Comparison of ENCODE assay signal across 7 cellular contexts in genomic region chr3:153291052-153291689, GRCh38.
DNase-seq lines count a peak whose midpoint lies in the region; ATAC-seq, FAIRE-seq and TF ChIP-seq lines count a peak whose summit lies in the region.

No MANE protein-coding gene starts in this region.

- H3K4me1 ChIP-seq in HepG2 (ENCODE audit: insufficient read depth, low read length), result no peaks in the 10 kb centered on the region

- in situ Hi-C loops in HepG2 (cut with HindIII; ENCODE audit: extremely low pct_ligation_motif_present, low pct_unique_long_range_greater_than_20kb), result no loop called here

- H3K27ac ChIP-seq in HepG2 (ENCODE audit: extremely low read length, insufficient read depth, low read length), result no peak overlapping the region

- H3K9me3 Mint-ChIP-seq in activated naive CD8-positive, alpha-beta T cell treated with anti-CD3 and anti-CD28 coated beads, Interleukin-2, amount 50 U/mL, for 24 hours, result no peaks in the 10 kb centered on the region

- TF ChIP-seq CTCF in HepG2 (CRISPR knock-in tag; IDR thresholded peaks at IDR 0.05), result peak; percentile 42; the same call in 1 of the 2 replicates

- H3K27me3 ChIP-seq in HepG2 (ENCODE audit: control insufficient read depth in 1 of 2, insufficient read depth in 2 of 2, low read length in 2 of 2), result no peaks in the 10 kb centered on the region

- TF ChIP-seq EP300 in HepG2 (IDR thresholded peaks at IDR 0.05; ENCODE audit: low read depth in 2 of 2, low read length in 2 of 2) (no peak), HepG2 (CRISPR knock-in tag; IDR thresholded peaks at IDR 0.05; ENCODE audit: borderline replicate concordance) (no peak)

- no peak for TF ChIP-seq POLR2A in HepG2 (IDR thresholded peaks at IDR 0.05; ENCODE audit: insufficient read depth in 1 of 2, low read depth in 2 of 2, low read length in 2 of 2)

- no peaks in the 10 kb centered on the region for H3K9me3 ChIP-seq in HepG2 (ENCODE audit: low read length)

- H3K27ac Mint-ChIP-seq in activated naive CD8-positive, alpha-beta T cell treated with anti-CD3 and anti-CD28 coated beads, Interleukin-2, amount 50 U/mL, for 24 hours, result no peak overlapping the region

- no peaks in the 10 kb centered on the region for H3K36me3 ChIP-seq in HepG2 (replicated peaks in 1 of 2; ENCODE audit: control insufficient read depth in 1 of 2, insufficient read depth in 2 of 2, low read length in 2 of 2)

- H4K20me1 ChIP-seq in HepG2 (ENCODE audit: insufficient read depth, low read length), result no peaks in the 10 kb centered on the region

- no peaks in the 10 kb centered on the region for H3K36me3 Mint-ChIP-seq in activated naive CD8-positive, alpha-beta T cell treated with anti-CD3 and anti-CD28 coated beads, Interleukin-2, amount 50 U/mL, for 24 hours (ENCODE audit: low read depth)

- CTCF ChIA-PET in HepG2 (lab: Yijun Ruan, JAX; ENCODE audit: low intra/inter-chr PET ratio, low total read pairs), result interaction anchor here (1.9 kb wide), 1 partner anchor 248 kb away, joined by 8 read pairs; no protein-coding TSS in a partner anchor

- no peaks in the 10 kb centered on the region for H3K79me2 ChIP-seq in HepG2 (ENCODE audit: insufficient read depth, low read length)

- WGBS in HepG2 (ENCODE audit: low lambda C conversion rate), result 0% methylated on average over 3 of the region's 3 CpGs

- no peak overlapping the region for H3K4me3 ChIP-seq in Jurkat, Clone E6-1 (ENCODE audit: low read length)
- no peak overlapping the region for H3K4me3 ChIP-seq in HepG2 (replicated peaks in 1 of 3; ENCODE audit: insufficient read depth in 1 of 3, low read depth in 2 of 3, low read length in 3 of 3)

- H3K4me2 ChIP-seq in HepG2 (ENCODE audit: low read depth, low read length), result no peak overlapping the region

- H3K4me1 Mint-ChIP-seq in activated naive CD8-positive, alpha-beta T cell treated with anti-CD3 and anti-CD28 coated beads, Interleukin-2, amount 50 U/mL, for 24 hours, result peaks cover 21% of the 10 kb centered on the region

- POLR2A ChIA-PET in HepG2 (lab: Yijun Ruan, JAX), result no interaction called here

- H3K4me3 Mint-ChIP-seq in activated naive CD8-positive, alpha-beta T cell treated with anti-CD3 and anti-CD28 coated beads, Interleukin-2, amount 50 U/mL, for 24 hours, result no peak overlapping the region

- no peak overlapping the region for H2AFZ ChIP-seq in HepG2 (ENCODE audit: low read length)

- DNase-seq in GM18507 (ENCODE audit: extremely low spot score, insufficient read length, low read depth), result no peak
- peak; percentile 3 for DNase-seq in Jurkat, Clone E6-1 (ENCODE audit: low read depth, low spot score)
- no peak for DNase-seq in activated naive CD8-positive, alpha-beta T cell treated with anti-CD3 and anti-CD28 coated beads, Interleukin-2, amount 50 U/mL, for 24 hours
- peak; percentile 12 for DNase-seq in HepG2 (ENCODE audit: low spot score)

- no peak for TF ChIP-seq RAD21 in HepG2 (CRISPR knock-in tag; IDR thresholded peaks at IDR 0.05)

- no peak overlapping the region for H3K9ac ChIP-seq in HepG2 (ENCODE audit: insufficient read depth, low read depth, low read length)

- ATAC-seq in activated naive CD8-positive, alpha-beta T cell treated with anti-CD3 and anti-CD28 coated beads, Interleukin-2, amount 50 U/mL, for 24 hours, result peak; percentile 65
- ATAC-seq in HepG2 (peak; percentile 65; the same call in 2 of the 3 replicates), GM18511 (IDR thresholded peaks at IDR 0.05; ENCODE audit: unreplicated experiment) (no peak), HG02981 (IDR thresholded peaks at IDR 0.05; ENCODE audit: unreplicated experiment) (no peak), GM18519 (IDR thresholded peaks at IDR 0.05; ENCODE audit: low FRiP score, unreplicated experiment) (no peak)

- no TSS peak for BruUV-seq in HepG2 (replicated peaks; lab: Mats Ljungman, UMichigan)

- intact Hi-C loops in HepG2 (cut with micrococcal nuclease; ENCODE audit: unreplicated experiment), result loop anchor here (2.0 to 5.0 kb wide), 4 partner anchors 126 to 478 kb away; no protein-coding TSS in a partner anchor

- FAIRE-seq in GM18507 (lab: Jason Lieb, UNC) (peak; percentile 33), HepG2 (lab: Jason Lieb, UNC) (no peak)

- no peaks in the 10 kb centered on the region for H3K27me3 Mint-ChIP-seq in activated naive CD8-positive, alpha-beta T cell treated with anti-CD3 and anti-CD28 coated beads, Interleukin-2, amount 50 U/mL, for 24 hours

TF ChIP-seq in HepG2, 621 proteins besides CTCF, POLR2A, EP300 and RAD21:
- TF ChIP-seq STAG1 (CRISPR knock-in tag; IDR thresholded peaks at IDR 0.05), result peak; percentile 49
- TF ChIP-seq, protein P1, sequence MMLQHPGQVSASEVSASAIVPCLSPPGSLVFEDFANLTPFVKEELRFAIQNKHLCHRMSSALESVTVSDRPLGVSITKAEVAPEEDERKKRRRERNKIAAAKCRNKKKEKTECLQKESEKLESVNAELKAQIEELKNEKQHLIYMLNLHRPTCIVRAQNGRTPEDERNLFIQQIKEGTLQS (CRISPR knock-in tag; IDR thresholded peaks at IDR 0.05), result no peak

Comparison
In these comparisons a context has a peak if more than half of its experiments do, and no peak if none do; other contexts are left out.
1. DNase-seq: peak in Jurkat, Clone E6-1 (single experiment) and HepG2 (single experiment); none in GM18507 (single experiment) and activated naive CD8-positive, alpha-beta T cell treated with anti-CD3 and anti-CD28 coated beads, Interleukin-2, amount 50 U/mL, for 24 hours (single experiment).
2. ATAC-seq: peak in activated naive CD8-positive, alpha-beta T cell treated with anti-CD3 and anti-CD28 coated beads, Interleukin-2, amount 50 U/mL, for 24 hours (single experiment) and HepG2 (single experiment); none in GM18511 (single experiment), HG02981 (single experiment) and GM18519 (single experiment).